8 cellular contexts compared by ENCODE assay signal in the genomic region with DNA sequence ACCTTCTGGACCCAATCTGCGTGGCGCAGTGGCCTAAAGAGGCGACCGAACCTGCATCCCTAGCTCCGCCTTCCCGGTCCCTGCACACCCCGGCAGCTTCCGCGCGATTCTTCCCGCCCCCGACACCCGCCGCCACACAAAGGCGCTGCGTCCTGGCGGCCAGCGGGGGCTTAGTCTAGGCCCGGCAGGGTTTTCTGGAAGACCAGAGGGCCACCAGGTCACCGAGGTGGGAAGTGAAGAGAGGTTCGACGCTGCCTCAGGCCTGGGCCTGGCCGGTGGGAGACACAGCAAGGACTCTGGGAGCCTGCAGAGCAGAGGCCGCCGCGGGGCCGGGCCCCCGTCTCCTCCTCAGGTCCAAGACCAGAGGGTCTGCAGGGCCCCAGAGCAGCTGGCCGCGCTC.
DNase-seq lines count a peak whose midpoint lies in the region; ATAC-seq and TF ChIP-seq lines count a peak whose summit lies in the region.

No MANE protein-coding gene starts in this region.

- DNase-seq in activated T-cell treated with anti-CD3 and anti-CD28 coated beads for 1 hour (ENCODE audit: low read depth) (peak; percentile 33), fibroblast of pulmonary artery (ENCODE audit: low read depth) (peak; percentile 8), spleen (peak; percentile 83), tibial nerve (ENCODE audit: low spot score in 2 of 2) (no peak), NCI-H146 treated with DMSO at 0.1 percent for 48 hours (lab: John Stamatoyannopoulos, UW; ENCODE audit: unreplicated experiment) (no peak), HuH-7.5 (ENCODE audit: low spot score) (no peak)

- H3K9me3 ChIP-seq in spleen (no peaks in the 10 kb centered on the region), tibial nerve (no peaks in the 10 kb centered on the region)

- H3K27me3 ChIP-seq in spleen (replicated peaks in 1 of 7) (peaks cover 0 to 27% (median 8%) of the 10 kb centered on the region in 7 donors), tibial nerve (peaks cover 0 to 62% of the 10 kb centered on the region in 2 donors)

- peak overlapping the region; percentile 44 for H3K4me3 ChIP-seq in fibroblast of pulmonary artery (replicated peaks; ENCODE audit: low read depth, low read length)
- H3K4me3 ChIP-seq in spleen = peak overlapping the region; percentile 0 to 62 (median 28)
- H3K4me3 ChIP-seq in tibial nerve = peak overlapping the region in 2 of 4 donors; percentile 30 to 49

- ATAC-seq in HG03045 (IDR thresholded peaks at IDR 0.05; ENCODE audit: unreplicated experiment) (peak; percentile 27), HG03571 (IDR thresholded peaks at IDR 0.05; ENCODE audit: unreplicated experiment) (no peak)

- intact Hi-C loops in spleen (cut with DNase I; ENCODE audit: low total_unique reads) = no loop called here

- TF ChIP-seq POLR2A in spleen (IDR thresholded peaks at IDR 0.05) (no peak), tibial nerve (IDR thresholded peaks at IDR 0.05) (no peak)

- 7 to 22% (median 15%) methylated on average over 17 to 30 of the region's 30 CpGs for WGBS in spleen, 5 donors
- 6 to 14% methylated on average over 24 to 30 of the region's 30 CpGs for WGBS in tibial nerve, 2 donors

- TF ChIP-seq CTCF in fibroblast of pulmonary artery (IDR thresholded peaks at IDR 0.05; ENCODE audit: low read length, missing control alignments) = no peak
- TF ChIP-seq CTCF in spleen (IDR thresholded peaks at IDR 0.05 in 8 of 11, conservative IDR thresholded peaks at IDR 0.05 in 3 of 11) = no peak
- TF ChIP-seq CTCF in tibial nerve (IDR thresholded peaks at IDR 0.05) = no peak

- TF ChIP-seq EP300 in tibial nerve (IDR thresholded peaks at IDR 0.05) = no peak

- H3K4me1 ChIP-seq in spleen (peaks cover 0 to 50% (median 20%) of the 10 kb centered on the region in 6 donors), tibial nerve (peaks cover 0 to 15% (median 4%) of the 10 kb centered on the region in 4 donors)

- H3K27ac ChIP-seq in spleen (peak overlapping the region in 1 of 8 donors; percentile 56), tibial nerve (no peak overlapping the region)

- H3K36me3 ChIP-seq in spleen (no peaks in the 10 kb centered on the region), tibial nerve (no peaks in the 10 kb centered on the region)

Comparison
In these comparisons a context has a peak if more than half of its experiments do, and no peak if none do; other contexts are left out.
1. DNase-seq: peak in activated T-cell treated with anti-CD3 and anti-CD28 coated beads for 1 hour (single experiment), fibroblast of pulmonary artery (single experiment) and spleen (single experiment); none in tibial nerve (0 of 2), NCI-H146 treated with DMSO at 0.1 percent for 48 hours (single experiment) and HuH-7.5 (single experiment).